In genomic region chr20:35607003-35607735, GRCh38 we compare ENCODE assay signal across 22 cellular contexts. TPM values are rescaled to one million over a fixed set of nuclear protein-coding genes. Genes with fewer than 3 reads are reported as not detected.
A peak's percentile ranks its signal among the peaks of the same experiment; 100 is the strongest.
DNase-seq lines count a peak whose midpoint lies in the region; ATAC-seq and TF ChIP-seq lines count a peak whose summit lies in the region.
"Had no signal": no experiment of that assay in that cellular context is flagged by ENCODE, and none has a peak within 500 bp of the region (broad histone marks: within the 10 kb centered on the region; RNA-seq: fewer than 3 reads in every experiment).

No MANE protein-coding gene starts in this region.

- POLR2A ChIA-PET in MCF 10A (lab: Yijun Ruan, JAX): interaction anchor here (0.8 to 1.9 kb wide), 3 partner anchors 9 to 29 kb away, joined by 3 to 7 read pairs (median 6); partner anchors contain the start of gene SPAG4

- H3K9me3 Mint-ChIP-seq in MCF 10A (ENCODE audit: unreplicated experiment): no peaks in the 10 kb centered on the region
- H3K9me3 Mint-ChIP-seq: CD4-positive, alpha-beta T cell; effector memory CD8-positive, alpha-beta T cell; immature natural killer cell; nephron had no signal

- H3K4me1 ChIP-seq in breast epithelium: no peaks in the 10 kb centered on the region
- H3K4me1 ChIP-seq in effector memory CD4-positive, alpha-beta T cell (ENCODE audit: control insufficient read depth, insufficient read depth, low read length, poor library complexity, severe bottlenecking): peaks cover under 1% of the 10 kb centered on the region
- H3K4me1 ChIP-seq: psoas muscle had no signal

- H3K36me3 ChIP-seq in breast epithelium: no peaks in the 10 kb centered on the region
- no peaks in the 10 kb centered on the region for H3K36me3 ChIP-seq in effector memory CD4-positive, alpha-beta T cell (ENCODE audit: control insufficient read depth, insufficient read depth, low read length)
- H3K36me3 ChIP-seq: heart left ventricle, spleen, tibial artery had no signal

- no peak overlapping the region for H3K27ac Mint-ChIP-seq in MCF 10A (ENCODE audit: low read depth, unreplicated experiment)
- H3K27ac Mint-ChIP-seq: activated CD8-positive, alpha-beta T cell treated with anti-CD3 and anti-CD28 coated beads, Interleukin-2, amount 10 ng/mL, durations not matched to agents 7 days and 5 days; CD4-positive, alpha-beta T cell; effector memory CD8-positive, alpha-beta T cell; nephron had no signal

- H3K4me1 Mint-ChIP-seq in MCF 10A (ENCODE audit: insufficient read depth, unreplicated experiment): no peaks in the 10 kb centered on the region
- H3K4me1 Mint-ChIP-seq: immature natural killer cell, nephron had no signal

- no peak for TF ChIP-seq POLR2A in breast epithelium (IDR thresholded peaks at IDR 0.05)

- no peaks in the 10 kb centered on the region for H3K36me3 Mint-ChIP-seq in MCF 10A (ENCODE audit: insufficient read depth, unreplicated experiment)
- H3K36me3 Mint-ChIP-seq: immature natural killer cell had no signal

- intact Hi-C loops in MCF 10A (cut with micrococcal nuclease): no loop called here
- intact Hi-C loops in breast epithelium (cut with DNase I; ENCODE audit: low total_unique reads): no loop called here

- no peaks in the 10 kb centered on the region for H3K27me3 Mint-ChIP-seq in MCF 10A (ENCODE audit: insufficient read depth, unreplicated experiment)
- H3K27me3 Mint-ChIP-seq: effector memory CD8-positive, alpha-beta T cell had no signal

- no peaks in the 10 kb centered on the region for H3K9me3 ChIP-seq in breast epithelium
- no peaks in the 10 kb centered on the region for H3K9me3 ChIP-seq in effector memory CD4-positive, alpha-beta T cell (ENCODE audit: control insufficient read depth, low read length)
- H3K9me3 ChIP-seq: heart left ventricle, psoas muscle, spleen, tibial artery had no signal

- DNase-seq in MCF 10A (ENCODE audit: unreplicated experiment) (peak; percentile 41), breast epithelium (ENCODE audit: low spot score in 2 of 2) (no peak), OCI-M1 (lab: John Stamatoyannopoulos, UW) (peak; percentile 55), kidney tubule cell (ENCODE audit: low spot score) (peak; percentile 68)
- no peak for DNase-seq in effector memory CD4-positive, alpha-beta T cell
- DNase-seq in activated CD4-positive, alpha-beta T cell treated with anti-CD3 and anti-CD28 coated beads for 48 hours: no peak
- DNase-seq: activated CD8-positive, alpha-beta T cell treated with anti-CD3 and anti-CD28 coated beads, Interleukin-2, amount 10 ng/mL, durations not matched to agents 7 days and 5 days; CD4-positive, alpha-beta T cell; central memory CD4-positive, alpha-beta T cell; DND-41; effector memory CD8-positive, alpha-beta T cell; heart left ventricle; immature natural killer cell; NCI-H1092; NCI-H774; spleen; SW 1271; tibial artery had no signal

- CTCF ChIA-PET in MCF 10A (lab: Yijun Ruan, JAX): interaction anchor here (0.6 to 1.0 kb wide), 2 partner anchors 12 to 303 kb away, joined by 3 to 5 read pairs; no protein-coding TSS in a partner anchor

- no TSS peak for BruUV-seq in MCF 10A (replicated peaks; lab: Mats Ljungman, UMichigan)

- H3K4me3 Mint-ChIP-seq in MCF 10A (ENCODE audit: unreplicated experiment): no peak overlapping the region
- H3K4me3 Mint-ChIP-seq: activated CD8-positive, alpha-beta T cell treated with anti-CD3 and anti-CD28 coated beads, Interleukin-2, amount 10 ng/mL, durations not matched to agents 7 days and 5 days; CD4-positive, alpha-beta T cell; effector memory CD8-positive, alpha-beta T cell; immature natural killer cell; nephron had no signal

- TF ChIP-seq CTCF in MCF 10A (IDR thresholded peaks at IDR 0.05; ENCODE audit: unreplicated experiment): no peak
- no peak for TF ChIP-seq CTCF in breast epithelium (IDR thresholded peaks at IDR 0.05)

- no peaks in the 10 kb centered on the region for H3K27me3 ChIP-seq in breast epithelium
- H3K27me3 ChIP-seq in effector memory CD4-positive, alpha-beta T cell (replicated peaks; ENCODE audit: control insufficient read depth, insufficient read depth, low read length, poor library complexity, severe bottlenecking): no peaks in the 10 kb centered on the region

- ATAC-seq in GM18519 (IDR thresholded peaks at IDR 0.05; ENCODE audit: low FRiP score, unreplicated experiment) (no peak), GM21619 (IDR thresholded peaks at IDR 0.05; ENCODE audit: unreplicated experiment) (no peak)
- ATAC-seq: activated CD8-positive, alpha-beta T cell treated with anti-CD3 and anti-CD28 coated beads, Interleukin-2, amount 10 ng/mL, durations not matched to agents 7 days and 5 days; effector memory CD8-positive, alpha-beta T cell; heart left ventricle; psoas muscle had no signal

- H3K4me3 ChIP-seq in breast epithelium: no peak overlapping the region
- H3K4me3 ChIP-seq in effector memory CD4-positive, alpha-beta T cell (ENCODE audit: insufficient read depth, low read depth, low read length, poor library complexity, severe bottlenecking): no peak overlapping the region
- H3K4me3 ChIP-seq: heart left ventricle, psoas muscle, spleen, tibial artery had no signal

- no peak overlapping the region for H3K27ac ChIP-seq in breast epithelium
- no peak overlapping the region for H3K27ac ChIP-seq in effector memory CD4-positive, alpha-beta T cell (ENCODE audit: insufficient read depth, low read length, poor library complexity, severe bottlenecking)
- H3K27ac ChIP-seq: heart left ventricle, psoas muscle, tibial artery had no signal

RNA-seq across cellular contexts. Expression of gene SPAG4, which starts 8.5 kb away (rescaled TPM):
- total RNA-seq in MCF 10A (2022): 0.96 and 1.6 TPM in 2 replicates
- 1 to 10 TPM; 3.4 to 9.2 (median 3.4) TPM for total RNA-seq in breast epithelium

RNA-seq across cellular contexts. Expression of gene CPNE1, which starts 57.5 kb away (rescaled TPM):
- total RNA-seq in MCF 10A (2022) (161 and 194 TPM in 2 replicates), breast epithelium (100 to 1,000 TPM in 2 of 3 donors, 10 to 100 TPM in 1; 41.1 to 135 (median 117) TPM)

RNA-seq across cellular contexts. Expression of gene RBM12, which starts 57.5 kb away (rescaled TPM):
- total RNA-seq in MCF 10A (2022) (60.1 and 64.3 TPM in 2 replicates), breast epithelium (10 to 100 TPM; 22.7 to 40.1 (median 34.4) TPM)

Comparison
In these comparisons a context has a peak if more than half of its experiments do, and no peak if none do; other contexts are left out.
1. DNase-seq: peak in MCF 10A (single experiment), OCI-M1 (single experiment) and kidney tubule cell (single experiment); none in breast epithelium (0 of 2), effector memory CD4-positive, alpha-beta T cell (0 of 3) and activated CD4-positive, alpha-beta T cell treated with anti-CD3 and anti-CD28 coated beads for 48 hours (single experiment).